Comparison of ENCODE assay signal across 30 cellular contexts in the genomic region with DNA sequence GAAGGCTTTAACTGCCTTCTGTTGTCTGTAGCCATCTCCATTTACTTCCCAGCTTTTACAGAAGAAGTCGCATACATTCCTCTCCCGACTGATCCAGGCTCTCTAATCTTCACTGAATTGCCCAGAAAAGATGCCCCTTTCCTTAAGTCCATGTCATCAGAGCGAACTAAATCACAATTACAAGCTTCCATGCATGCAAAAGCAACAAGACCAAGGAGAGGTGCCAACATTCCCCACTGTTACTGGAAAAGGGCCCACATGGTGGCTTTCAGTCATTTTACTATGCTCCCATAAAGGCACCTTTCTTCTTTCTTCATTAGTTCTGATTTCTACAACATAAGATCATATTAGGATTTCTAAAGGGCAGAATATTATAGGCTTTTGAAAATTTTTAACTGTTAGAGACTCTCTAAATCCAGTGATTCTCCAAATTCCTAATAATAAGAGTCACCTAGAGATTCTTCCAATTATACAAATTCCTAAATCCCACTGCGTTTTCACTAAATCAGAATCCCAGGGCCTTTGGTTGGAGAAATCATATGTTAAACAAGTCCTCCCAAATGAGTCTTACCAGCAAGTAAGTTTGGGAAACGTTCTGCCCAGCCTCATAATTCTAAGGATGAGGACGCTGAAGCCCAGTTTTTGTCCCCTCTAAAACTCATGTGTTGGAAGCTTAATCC.
"Had no signal": no experiment of that assay in that cellular context is flagged by ENCODE, and none has a peak within 500 bp of the region (broad histone marks: within the 10 kb centered on the region; RNA-seq: fewer than 3 reads in every experiment).

No MANE protein-coding gene starts in this region.

- H3K27ac ChIP-seq: ascending aorta, breast epithelium, ovary, sigmoid colon, stomach, thyroid gland, upper lobe of left lung, vagina had no signal

- ATAC-seq: activated CD8-positive, alpha-beta memory T cell treated with anti-CD3 and anti-CD28 coated beads, Interleukin-2, amount 10 ng/mL, durations not matched to agents 7 days and 5 days; activated CD8-positive, alpha-beta T cell treated with anti-CD3 and anti-CD28 coated beads, Interleukin-2, amount 10 ng/mL, durations not matched to agents 7 days and 5 days; effector memory CD8-positive, alpha-beta T cell; left colon had no signal

- H3K27me3 ChIP-seq: ascending aorta, breast epithelium, ovary, sigmoid colon, stomach, thyroid gland, upper lobe of left lung, vagina had no signal

- H3K4me1 ChIP-seq: ascending aorta, breast epithelium, sigmoid colon, stomach, thyroid gland, upper lobe of left lung, vagina had no signal

- H3K4me2 ChIP-seq: smooth muscle cell had no signal

- DNase-seq: activated CD4-positive, alpha-beta T cell treated with anti-CD3 and anti-CD28 coated beads for 36 hours; activated CD4-positive, CD25-positive, alpha-beta regulatory T cell; activated CD8-positive, alpha-beta memory T cell treated with anti-CD3 and anti-CD28 coated beads, Interleukin-2, amount 10 ng/mL, durations not matched to agents 7 days and 5 days; activated CD8-positive, alpha-beta T cell treated with anti-CD3 and anti-CD28 coated beads, Interleukin-2, amount 10 ng/mL, durations not matched to agents 7 days and 5 days; activated effector memory CD4-positive, alpha-beta T cell treated with Interleukin-2 at 50 U/mL for 16 hours; activated naive CD4-positive, alpha-beta T cell treated with anti-CD3 and anti-CD28 coated beads for 36 hours; activated naive CD8-positive, alpha-beta T cell treated with anti-CD3 and anti-CD28 coated beads, Interleukin-2, amount 10 ng/mL, durations not matched to agents 7 days and 5 days; cerebellar nuclear complex; cortex of kidney; effector memory CD8-positive, alpha-beta T cell; erythroblast; foreskin fibroblast; head of caudate nucleus; hippocampal formation; kidney; left colon; mammary epithelial cell; ovary; retina; sigmoid colon; stimulated activated CD4-positive, alpha-beta T cell treated with anti-CD3 and anti-CD28 coated beads, Interleukin-1b, Interleukin-23, amount 100 ng/mL, for 48 hours; stimulated activated CD4-positive, alpha-beta T cell treated with anti-CD3 and anti-CD28 coated beads, Interleukin-4, amount 100 ng/mL, for 4 hours; stimulated activated naive B cell treated with anti-CD40 and anti-IgM and Interleukin-4, amounts not matched to agents 10 μg/mL and 1 μg/mL and 100 μg/mL, for 72 hours; stomach; upper lobe of left lung had no signal

- H3K36me3 ChIP-seq: ascending aorta, breast epithelium, ovary, sigmoid colon, stomach, thyroid gland, upper lobe of left lung, vagina had no signal

- H3K4me3 ChIP-seq: ascending aorta, breast epithelium, ovary, sigmoid colon, smooth muscle cell, stomach, thyroid gland, upper lobe of left lung, vagina had no signal

- H3K9me3 ChIP-seq: ascending aorta, breast epithelium, ovary, sigmoid colon, stomach, thyroid gland, upper lobe of left lung, vagina had no signal
